Comparison of ENCODE assay signal across 8 cellular contexts in genomic region chr16:2673066-2673999, GRCh38. TPM values are rescaled to one million over a fixed set of nuclear protein-coding genes. Genes with fewer than 3 reads are reported as not detected.
DNase-seq lines count a peak whose midpoint lies in the region; ATAC-seq, FAIRE-seq and TF ChIP-seq lines count a peak whose summit lies in the region.

No MANE protein-coding gene starts in this region.

- dilution Hi-C loops in keratinocyte (cut with MboI; ENCODE audit: extremely low pct_ligation_motif_present, low sequenced_read_pairs), result no loop called here

- peak; percentile 91 for ATAC-seq in GM19035 (IDR thresholded peaks at IDR 0.05; ENCODE audit: unreplicated experiment)
- ATAC-seq in HG03280 (IDR thresholded peaks at IDR 0.05; ENCODE audit: unreplicated experiment), result peak; percentile 96

- no peak for FAIRE-seq in keratinocyte (lab: Jason Lieb, UNC)

- H3K9me1 ChIP-seq in keratinocyte (ENCODE audit: control insufficient read depth, extremely low read depth, insufficient read depth, low read length), result no peaks in the 10 kb centered on the region

- DNase-seq in AG09309 (ENCODE audit: low read depth) (peak; percentile 41), NCI-H345 (lab: John Stamatoyannopoulos, UW) (peak; percentile 96), keratinocyte (ENCODE audit: low read depth, low spot score) (peak; percentile 38)
- DNase-seq in activated CD4-positive, CD25-positive, alpha-beta regulatory T cell (lab: John Stamatoyannopoulos, UW), result peak; percentile 83 to 95 (median 92)
- peak; percentile 97 for DNase-seq in central memory CD4-positive, alpha-beta T cell
- DNase-seq in stimulated activated CD4-positive, alpha-beta T cell treated with anti-CD3 and anti-CD28 coated beads, Interleukin-12 subunit alpha, Interleukin-12 subunit beta, amount 100 ng/mL, for 48 hours (ENCODE audit: low read depth in 2 of 3, low spot score in 1 of 3), result peak; percentile 83 to 94 (median 92)

- H3K79me2 ChIP-seq in keratinocyte (ENCODE audit: control insufficient read depth, insufficient read depth, low read length), result peaks cover 12% of the 10 kb centered on the region

- H3K4me3 ChIP-seq in AG09309 (ENCODE audit: control insufficient read depth, low read depth, low read length), result peak overlapping the region; percentile 77
- H3K4me3 ChIP-seq in keratinocyte (ENCODE audit: control insufficient read depth in 2 of 3, extremely low read depth in 1 of 3, insufficient read depth in 2 of 3, low read depth in 1 of 3, low read length in 3 of 3), result peak overlapping the region; percentile 43 to 74 (median 74)

- H3K36me3 ChIP-seq in keratinocyte (ENCODE audit: control insufficient read depth in 2 of 2, extremely low read depth in 1 of 2, insufficient read depth in 2 of 2, low read length in 2 of 2), result peaks cover 0 to 3% of the 10 kb centered on the region in 2 experiments

- H3K27ac ChIP-seq in keratinocyte (ENCODE audit: control insufficient read depth, insufficient read depth, low read length), result peak overlapping the region; percentile 10

- H2AFZ ChIP-seq in keratinocyte (ENCODE audit: control insufficient read depth, low read length), result peak overlapping the region; percentile 83

- H4K20me1 ChIP-seq in keratinocyte (ENCODE audit: control insufficient read depth, extremely low read depth, insufficient read depth, low read length), result peaks cover 3% of the 10 kb centered on the region

- peaks cover 9% of the 10 kb centered on the region for H3K4me1 ChIP-seq in keratinocyte (ENCODE audit: control insufficient read depth, extremely low read depth, insufficient read depth, low read length)

- TF ChIP-seq CTCF in AG09309 (IDR thresholded peaks at IDR 0.05; ENCODE audit: control insufficient read depth, insufficient read depth, low read depth, low read length, missing control alignments) (no peak), keratinocyte (optimal IDR thresholded peaks at IDR 0.05 in 1 of 3, IDR thresholded peaks at IDR 0.05 in 1 of 3, conservative IDR thresholded peaks at IDR 0.05 in 1 of 3; ENCODE audit: extremely low read depth in 1 of 3, insufficient read depth in 2 of 3, low read length in 3 of 3) (no peak)

- H3K4me2 ChIP-seq in keratinocyte (ENCODE audit: control insufficient read depth, extremely low read depth, insufficient read depth, low read depth, low read length), result peak overlapping the region; percentile 80

- H3K9me3 ChIP-seq in keratinocyte (ENCODE audit: control insufficient read depth, low read depth, low read length), result no peaks in the 10 kb centered on the region

- H3K27me3 ChIP-seq in keratinocyte (ENCODE audit: control insufficient read depth, extremely low read depth, insufficient read depth, low read length), result no peaks in the 10 kb centered on the region

- peak overlapping the region; percentile 69 for H3K9ac ChIP-seq in keratinocyte (ENCODE audit: control insufficient read depth, extremely low read depth, insufficient read depth, low read length)

RNA-seq across cellular contexts. Expression of gene KCTD5, which starts 9.0 kb away (rescaled TPM):
- 29.0 to 41.1 TPM (median 36.1 TPM) in 3 replicates for polyA plus RNA-seq in keratinocyte
- polyA plus RNA-seq in keratinocyte (2011; ENCODE audit: low read depth), result 65.3 TPM
- 26.3 and 41.3 TPM in 2 replicates for polyA plus RNA-seq in keratinocyte (2011; cell fraction: cytosol; rRNA removed)
- 38.9 and 43.7 TPM in 2 replicates for polyA plus RNA-seq in keratinocyte (2011; cell fraction: nucleus; rRNA removed)
- polyA plus RNA-seq in keratinocyte (2012; ENCODE audit: low replicate concordance), result 27.1 and 31.1 TPM in 2 replicates
- polyA minus RNA-seq in keratinocyte, result 21.5 to 50.1 TPM (median 23.4 TPM) in 3 replicates
- 38.0 TPM for polyA minus RNA-seq in keratinocyte (2011; cell fraction: cytosol; rRNA and poly(A)+ RNA removed)
- 19.9 and 28.2 TPM in 2 replicates for polyA minus RNA-seq in keratinocyte (2011; cell fraction: nucleus; rRNA and poly(A)+ RNA removed)

RNA-seq across cellular contexts. Expression of gene PRSS27, which starts 46.7 kb away (rescaled TPM):
- polyA plus RNA-seq in keratinocyte, result 0.20 to 0.67 TPM (median 0.22 TPM) in 3 replicates
- polyA plus RNA-seq in keratinocyte (2011; ENCODE audit: low read depth), result 0.45 TPM
- 0.34 and 0.73 TPM in 2 replicates for polyA plus RNA-seq in keratinocyte (2011; cell fraction: cytosol; rRNA removed)
- 0.73 and 1.3 TPM in 2 replicates for polyA plus RNA-seq in keratinocyte (2011; cell fraction: nucleus; rRNA removed)
- polyA plus RNA-seq in keratinocyte (2012; ENCODE audit: low replicate concordance), result 0.29 and 1.5 TPM in 2 replicates
- polyA minus RNA-seq in keratinocyte, result 0.07 TPM in 1 of 3 replicates, not detected in the others
- polyA minus RNA-seq in keratinocyte (2011; cell fraction: cytosol; rRNA and poly(A)+ RNA removed), result not detected
- 0.53 TPM in 1 of 2 replicates, not detected in the other for polyA minus RNA-seq in keratinocyte (2011; cell fraction: nucleus; rRNA and poly(A)+ RNA removed)

Comparison
In these comparisons a context has a peak if more than half of its experiments do, and no peak if none do; other contexts are left out.
1. Peak in every context shown above with its lines: DNase-seq, ATAC-seq, H3K4me3 ChIP-seq and H3K27ac ChIP-seq.
2. DNase-seq: peak in every context shown above with its lines; median percentile 97 in central memory CD4-positive, alpha-beta T cell; 96 in NCI-H345; 92 in activated CD4-positive, CD25-positive, alpha-beta regulatory T cell; 92 in stimulated activated CD4-positive, alpha-beta T cell treated with anti-CD3 and anti-CD28 coated beads, Interleukin-12 subunit alpha, Interleukin-12 subunit beta, amount 100 ng/mL, for 48 hours; 41 in AG09309; 38 in keratinocyte.